Comparison of ENCODE assay signal across 17 cellular contexts in genomic region chr3:111862415-111862814, GRCh38. TPM values are rescaled to one million over a fixed set of nuclear protein-coding genes. Genes with fewer than 3 reads are reported as not detected.
A peak's percentile ranks its signal among the peaks of the same experiment; 100 is the strongest.
DNase-seq lines count a peak whose midpoint lies in the region; ATAC-seq and TF ChIP-seq lines count a peak whose summit lies in the region.
"Had no signal": no experiment of that assay in that cellular context is flagged by ENCODE, and none has a peak within 500 bp of the region (broad histone marks: within the 10 kb centered on the region; RNA-seq: fewer than 3 reads in every experiment).

No MANE protein-coding gene starts in this region.

- no peaks in the 10 kb centered on the region for H3K27me3 ChIP-seq in sigmoid colon

- H3K36me3 ChIP-seq in sigmoid colon = no peaks in the 10 kb centered on the region

- H3K27ac ChIP-seq in sigmoid colon = peak overlapping the region; percentile 95 to 99 (median 99)
- H3K27ac ChIP-seq: C4-2B had no signal

- no peak for ATAC-seq in activated CD8-positive, alpha-beta memory T cell treated with anti-CD3 and anti-CD28 coated beads, Interleukin-2, amount 10 ng/mL, durations not matched to agents 7 days and 5 days
- ATAC-seq: activated T-helper 17 cell treated with anti-CD3 and anti-CD28 coated beads, Interleukin-2, amount 50 U/mL, for 72 hours; esophagus mucosa; T-cell had no signal

- CTCF ChIA-PET in activated CD8-positive, alpha-beta memory T cell treated with anti-CD3 and anti-CD28 coated beads, Interleukin-2, amount 10 ng/mL, durations not matched to agents 7 days and 5 days (lab: Charles Lee) = interaction anchor here (1.1 kb wide), 1 partner anchor 151 kb away, joined by 3 read pairs; no protein-coding TSS in a partner anchor

- H3K4me3 ChIP-seq in sigmoid colon = peak overlapping the region; percentile 7 to 90 (median 78)

- TF ChIP-seq POLR2A in sigmoid colon (IDR thresholded peaks at IDR 0.05) = no peak

- H3K36me3 Mint-ChIP-seq in glutamatergic neuron (ENCODE audit: unreplicated experiment) = no peaks in the 10 kb centered on the region
- no peaks in the 10 kb centered on the region for H3K36me3 Mint-ChIP-seq in activated CD8-positive, alpha-beta memory T cell treated with anti-CD3 and anti-CD28 coated beads, Interleukin-2, amount 10 ng/mL, durations not matched to agents 7 days and 5 days
- H3K36me3 Mint-ChIP-seq: T-cell had no signal

- H3K9me3 Mint-ChIP-seq in glutamatergic neuron (ENCODE audit: unreplicated experiment) = peaks cover 15% of the 10 kb centered on the region
- H3K9me3 Mint-ChIP-seq in activated CD8-positive, alpha-beta memory T cell treated with anti-CD3 and anti-CD28 coated beads, Interleukin-2, amount 10 ng/mL, durations not matched to agents 7 days and 5 days (ENCODE audit: low read depth) = no peaks in the 10 kb centered on the region
- H3K9me3 Mint-ChIP-seq: activated T-helper 17 cell treated with anti-CD3 and anti-CD28 coated beads, Interleukin-2, amount 50 U/mL, for 72 hours; central memory CD8-positive, alpha-beta T cell; T-cell had no signal

- peaks cover 51% of the 10 kb centered on the region for H3K4me1 Mint-ChIP-seq in glutamatergic neuron (ENCODE audit: low read depth, unreplicated experiment)
- peaks cover 16% of the 10 kb centered on the region for H3K4me1 Mint-ChIP-seq in activated CD8-positive, alpha-beta memory T cell treated with anti-CD3 and anti-CD28 coated beads, Interleukin-2, amount 10 ng/mL, durations not matched to agents 7 days and 5 days

- peak overlapping the region; percentile 92 for H3K4me3 Mint-ChIP-seq in glutamatergic neuron (ENCODE audit: unreplicated experiment)
- H3K4me3 Mint-ChIP-seq in activated CD8-positive, alpha-beta memory T cell treated with anti-CD3 and anti-CD28 coated beads, Interleukin-2, amount 10 ng/mL, durations not matched to agents 7 days and 5 days = no peak overlapping the region
- H3K4me3 Mint-ChIP-seq: activated T-helper 17 cell treated with anti-CD3 and anti-CD28 coated beads, Interleukin-2, amount 50 U/mL, for 72 hours; central memory CD8-positive, alpha-beta T cell; T-cell had no signal

- intact Hi-C loops in sigmoid colon (cut with DNase I) = loop anchor here (2.0 kb wide), 1 partner anchor 104 kb away; no protein-coding TSS in a partner anchor

- peaks cover 0 to 70% (median 57%) of the 10 kb centered on the region in 4 donors for H3K4me1 ChIP-seq in sigmoid colon

- DNase-seq in ELF-1 (ENCODE audit: low read depth, low spot score) = peak; percentile 52
- peak; percentile 80 for DNase-seq in SK-N-DZ (ENCODE audit: low spot score)
- DNase-seq in glutamatergic neuron = peak; percentile 17
- no peak for DNase-seq in sigmoid colon
- DNase-seq in hepatic stellate cell (ENCODE audit: low spot score) = no peak
- DNase-seq in activated CD8-positive, alpha-beta memory T cell treated with anti-CD3 and anti-CD28 coated beads, Interleukin-2, amount 10 ng/mL, durations not matched to agents 7 days and 5 days = no peak
- DNase-seq in NCI-H1694 treated with DMSO at 0.1 percent for 48 hours (lab: John Stamatoyannopoulos, UW) = no peak
- DNase-seq in activated CD4-positive, alpha-beta T cell treated with anti-CD3 and anti-CD28 coated beads for 4 hours = no peak
- DNase-seq: activated CD4-positive, alpha-beta T cell treated with anti-CD3 and anti-CD28 coated beads, Interleukin-2, amount 50 U/mL, for 1 hour; NCI-H187; occipital lobe; T-cell had no signal

- no peak for TF ChIP-seq CTCF in glutamatergic neuron (IDR thresholded peaks at IDR 0.05; ENCODE audit: partially characterized antibody, unreplicated experiment)
- TF ChIP-seq CTCF in sigmoid colon (IDR thresholded peaks at IDR 0.05) = no peak

- no peak for TF ChIP-seq EP300 in sigmoid colon (IDR thresholded peaks at IDR 0.05)

- H3K9me3 ChIP-seq in sigmoid colon = no peaks in the 10 kb centered on the region

- H3K27ac Mint-ChIP-seq in glutamatergic neuron (ENCODE audit: unreplicated experiment) = peak overlapping the region; percentile 76
- no peak overlapping the region for H3K27ac Mint-ChIP-seq in activated CD8-positive, alpha-beta memory T cell treated with anti-CD3 and anti-CD28 coated beads, Interleukin-2, amount 10 ng/mL, durations not matched to agents 7 days and 5 days
- H3K27ac Mint-ChIP-seq: activated T-helper 17 cell treated with anti-CD3 and anti-CD28 coated beads, Interleukin-2, amount 50 U/mL, for 72 hours; T-cell had no signal

- H3K27me3 Mint-ChIP-seq in glutamatergic neuron (ENCODE audit: unreplicated experiment) = peaks cover 8% of the 10 kb centered on the region
- H3K27me3 Mint-ChIP-seq in activated CD8-positive, alpha-beta memory T cell treated with anti-CD3 and anti-CD28 coated beads, Interleukin-2, amount 10 ng/mL, durations not matched to agents 7 days and 5 days = peaks cover 30% of the 10 kb centered on the region
- H3K27me3 Mint-ChIP-seq: activated T-helper 17 cell treated with anti-CD3 and anti-CD28 coated beads, Interleukin-2, amount 50 U/mL, for 72 hours; central memory CD8-positive, alpha-beta T cell had no signal

- WGBS in sigmoid colon, 2 donors = 82 to 90% methylated on average over 5 of the region's 5 CpGs

RNA-seq across cellular contexts. Expression of gene PHLDB2, which starts 3.4 kb away (rescaled TPM):
- polyA plus RNA-seq in SK-N-DZ (2014; cell fraction: cytosol; rRNA removed) = 16.0 and 17.6 TPM in 2 replicates
- polyA plus RNA-seq in SK-N-DZ (2014; cell fraction: nucleus; rRNA removed) = 20.0 and 29.4 TPM in 2 replicates
- total RNA-seq in glutamatergic neuron (ENCODE audit: unreplicated experiment) (18.7 TPM), sigmoid colon (100 to 1,000 TPM; 120 to 471 (median 132) TPM)
- 10 to 100 TPM in 1 of 3 donors, 1 to 10 TPM in 2; 4.4 to 14.4 (median 7.2) TPM for polyA plus RNA-seq in sigmoid colon
- total RNA-seq in activated CD8-positive, alpha-beta memory T cell treated with anti-CD3 and anti-CD28 coated beads, Interleukin-2, amount 10 ng/mL, durations not matched to agents 7 days and 5 days = 1 to 10 TPM; 4.4 to 4.8 TPM
- total RNA-seq: G401 had no signal

Comparison
In these comparisons a context has a peak if more than half of its experiments do, and no peak if none do; other contexts are left out.
1. DNase-seq: peak in ELF-1 (single experiment), SK-N-DZ (single experiment) and glutamatergic neuron (single experiment); none in sigmoid colon (single experiment), hepatic stellate cell (single experiment), activated CD8-positive, alpha-beta memory T cell treated with anti-CD3 and anti-CD28 coated beads, Interleukin-2, amount 10 ng/mL, durations not matched to agents 7 days and 5 days (single experiment), NCI-H1694 treated with DMSO at 0.1 percent for 48 hours (single experiment) and activated CD4-positive, alpha-beta T cell treated with anti-CD3 and anti-CD28 coated beads for 4 hours (0 of 2).